ENCODE assay signal across 33 cellular contexts in the genomic region with DNA sequence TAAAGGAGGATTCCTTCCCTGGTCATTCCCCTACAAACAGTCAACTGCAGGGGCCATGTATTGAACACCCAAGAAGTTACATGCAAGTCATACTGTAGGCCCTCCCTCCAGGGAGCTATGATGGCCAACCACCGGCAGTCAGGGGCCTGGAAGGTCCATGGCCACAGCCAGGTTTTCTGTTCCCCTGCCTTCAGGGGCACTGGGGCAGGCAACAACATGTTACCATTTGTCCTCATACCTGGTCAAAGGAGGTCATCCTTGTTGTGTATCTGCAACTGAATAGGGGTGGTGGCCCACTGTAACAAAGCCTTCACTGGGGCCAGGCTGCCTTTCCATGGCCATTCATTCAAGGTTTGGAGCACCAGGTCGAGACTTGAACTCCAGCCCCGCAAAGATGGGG.
"Had no signal": no experiment of that assay in that cellular context is flagged by ENCODE, and none has a peak within 500 bp of the region (broad histone marks: within the 10 kb centered on the region; RNA-seq: fewer than 3 reads in every experiment).

No MANE protein-coding gene starts in this region.

- H3K27ac ChIP-seq: KMS-11 had no signal

- H3K27me3 ChIP-seq: MG63 had no signal

- H3K9me3 ChIP-seq: MG63 had no signal

- H3K4me3 ChIP-seq: MG63 had no signal

- H3K36me3 ChIP-seq: MG63 had no signal

- DNase-seq: Karpas-422, Kasumi-1, KG1, MG63, MV-4-11, NCI-H1048, NCI-H1092, NCI-H1092 treated with DMSO at 0.1 percent for 48 hours, NCI-H1105, NCI-H1105 treated with DMSO at 0.1 percent for 48 hours, NCI-H1417, NCI-H1417 treated with DMSO at 0.1 percent for 48 hours, NCI-H1436, NCI-H1436 treated with DMSO at 0.1 percent for 48 hours, NCI-H146, NCI-H1694, NCI-H1694 treated with DMSO at 0.1 percent for 48 hours, NCI-H187, NCI-H187 treated with DMSO at 0.1 percent for 48 hours, NCI-H1930, NCI-H2029, NCI-H2029 treated with DMSO at 0.1 percent for 48 hours, NCI-H2081, NCI-H2081 treated with DMSO at 0.1 percent for 48 hours, NCI-H2107, NCI-H2171, NCI-H2171 treated with DMSO at 0.1 percent for 48 hours, NCI-H2227 treated with DMSO at 0.1 percent for 48 hours, NCI-H226, NCI-H345, NCI-H446, NCI-H446 treated with DMSO at 0.1 percent for 48 hours had no signal
